ENCODE assay signal across 27 cellular contexts in genomic region chr1:163298340-163298739, GRCh38.
"Had no signal": no experiment of that assay in that cellular context is flagged by ENCODE, and none has a peak within 500 bp of the region (broad histone marks: within the 10 kb centered on the region; RNA-seq: fewer than 3 reads in every experiment).

No MANE protein-coding gene starts in this region.

- H3K4me3 ChIP-seq: adrenal gland, Peyer's patch, SJCRH30 had no signal

- H3K27me3 ChIP-seq: adrenal gland, Peyer's patch, SJCRH30 had no signal

- H3K27ac ChIP-seq: adrenal gland, KMS-11, Peyer's patch, RWPE1, SJCRH30, WERI-Rb-1 had no signal

- DNase-seq: activated CD4-positive, alpha-beta T cell treated with anti-CD3 and anti-CD28 coated beads for 4 hours; activated CD8-positive, alpha-beta memory T cell treated with anti-CD3 and anti-CD28 coated beads, Interleukin-2, amount 50 U/mL, for 48 hours; activated CD8-positive, alpha-beta T cell treated with anti-CD3 and anti-CD28 coated beads, Interleukin-2, amount 10 ng/mL, durations not matched to agents 7 days and 5 days; activated naive CD4-positive, alpha-beta T cell treated with anti-CD3 and anti-CD28 coated beads, Interleukin-2, amount 50 U/mL, for 16 hours; activated naive CD8-positive, alpha-beta T cell treated with anti-CD3 and anti-CD28 coated beads, Interleukin-2, amount 10 ng/mL, durations not matched to agents 7 days and 5 days; activated T-cell treated with anti-CD3 and anti-CD28 coated beads, Interleukin-2, amount 50 U/mL, for 1 hour; adrenal gland; anterior cingulate cortex; NCI-H1105 treated with DMSO at 0.1 percent for 48 hours; NCI-H1436 treated with DMSO at 0.1 percent for 48 hours; NCI-H187; NCI-H2081; NCI-H2171; NCI-H2227 treated with DMSO at 0.1 percent for 48 hours; NCI-H446 treated with DMSO at 0.1 percent for 48 hours; NCI-H524 treated with DMSO at 0.1 percent for 48 hours; NCI-H82; NK-92 treated with Interleukin-12 subunit alpha and Interleukin-12 subunit beta, amount 100 ng/mL, for 24 hours; OCI-M1; Peyer's patch; Right ventricle myocardium superior; SJCRH30; SK-N-SH; T-helper 1 cell; WERI-Rb-1 had no signal

- H3K36me3 ChIP-seq: adrenal gland, Peyer's patch, SJCRH30 had no signal

- H3K4me1 ChIP-seq: Peyer's patch, SJCRH30 had no signal

- H3K9me3 ChIP-seq: adrenal gland, Peyer's patch, SJCRH30, SK-N-SH had no signal
